ENCODE assay signal across 29 cellular contexts in genomic region chr17:82920715-82921114, GRCh38.
DNase-seq lines count a peak whose midpoint lies in the region; ATAC-seq, FAIRE-seq and TF ChIP-seq lines count a peak whose summit lies in the region.
"Had no signal": no experiment of that assay in that cellular context is flagged by ENCODE, and none has a peak within 500 bp of the region (broad histone marks: within the 10 kb centered on the region; RNA-seq: fewer than 3 reads in every experiment).

No MANE protein-coding gene starts in this region.

- H2BK15ac ChIP-seq in neuronal stem cell (ENCODE audit: low read length): no peak overlapping the region

- H4K8ac ChIP-seq in neuronal stem cell (ENCODE audit: low read depth, low read length): no peak overlapping the region

- H4K20me1 ChIP-seq in HepG2 (ENCODE audit: insufficient read depth, low read length): no peaks in the 10 kb centered on the region

- TF ChIP-seq CTCF in heart left ventricle (IDR thresholded peaks at IDR 0.05) (no peak), heart right ventricle (IDR thresholded peaks at IDR 0.05) (no peak), right lobe of liver (IDR thresholded peaks at IDR 0.05) (no peak), HepG2 (CRISPR knock-in tag; IDR thresholded peaks at IDR 0.05) (no peak), kidney (IDR thresholded peaks at IDR 0.05; ENCODE audit: borderline replicate concordance, extremely low read depth, insufficient read depth) (no peak), CD14-positive monocyte (IDR thresholded peaks at IDR 0.05) (no peak)

- no peak overlapping the region for H2BK5ac ChIP-seq in neuronal stem cell (ENCODE audit: low read length)

- H3K4me2 ChIP-seq in HepG2 (ENCODE audit: low read depth, low read length) (no peak overlapping the region), neuronal stem cell (ENCODE audit: insufficient read depth, low read length, poor library complexity, severe bottlenecking) (no peak overlapping the region)
- H3K4me2 ChIP-seq: A549; BLaER1 treated with 17β-estradiol and CSF1 and Interleukin-3, amounts not matched to agents 10 nM and 100 nM had no signal

- intact Hi-C loops in heart left ventricle (cut with DNase I) (no loop called here), heart right ventricle (cut with DNase I) (no loop called here), right lobe of liver (cut with DNase I) (no loop called here), HepG2 (cut with micrococcal nuclease; ENCODE audit: unreplicated experiment) (no loop called here), kidney (cut with DNase I) (no loop called here), CD14-positive monocyte (cut with micrococcal nuclease) (no loop called here)

- FAIRE-seq in HepG2 (lab: Jason Lieb, UNC) (no peak), kidney (lab: Jason Lieb, UNC) (no peak)
- FAIRE-seq: A549, GM12878, GM12892, GM18507, GM19239 had no signal

- peaks cover 0 to 5% (median 0%) of the 10 kb centered on the region in 12 donors for H3K4me1 ChIP-seq in heart left ventricle
- H3K4me1 ChIP-seq in heart right ventricle: peaks cover 0 to 8% (median 0%) of the 10 kb centered on the region in 9 donors
- no peaks in the 10 kb centered on the region for H3K4me1 ChIP-seq in right lobe of liver
- H3K4me1 ChIP-seq in HepG2 (ENCODE audit: insufficient read depth, low read length): peaks cover 12% of the 10 kb centered on the region
- no peaks in the 10 kb centered on the region for H3K4me1 ChIP-seq in kidney (ENCODE audit: control insufficient read depth in 1 of 2, insufficient read depth in 1 of 2, low read depth in 1 of 2, low read length in 2 of 2)
- no peaks in the 10 kb centered on the region for H3K4me1 ChIP-seq in neuronal stem cell (ENCODE audit: control insufficient read depth in 2 of 2, insufficient read depth in 1 of 2, low read depth in 1 of 2, low read length in 2 of 2)

- no peak for TF ChIP-seq EP300 in HepG2 (IDR thresholded peaks at IDR 0.05; ENCODE audit: low read depth in 2 of 2, low read length in 2 of 2)
- TF ChIP-seq EP300 in HepG2 (CRISPR knock-in tag; IDR thresholded peaks at IDR 0.05; ENCODE audit: borderline replicate concordance): no peak

- TF ChIP-seq POLR2A in heart left ventricle (IDR thresholded peaks at IDR 0.05) (no peak), right lobe of liver (IDR thresholded peaks at IDR 0.05) (no peak), HepG2 (IDR thresholded peaks at IDR 0.05; ENCODE audit: insufficient read depth in 1 of 2, low read depth in 2 of 2, low read length in 2 of 2) (no peak)

- no TSS peak for BruUV-seq in HepG2 (replicated peaks; lab: Mats Ljungman, UMichigan)

- no peak overlapping the region for H2AFZ ChIP-seq in HepG2 (ENCODE audit: low read length)
- no peak overlapping the region for H2AFZ ChIP-seq in neuronal stem cell (ENCODE audit: low read length)

- 89 to 94% (median 91%) methylated on average over 10 to 16 of the region's 16 CpGs for WGBS in heart left ventricle, 4 donors
- WGBS in heart right ventricle, 2 donors: 91 to 98% methylated on average over 15 to 16 of the region's 16 CpGs
- 100% methylated on average over 3 of the region's 16 CpGs for WGBS in right lobe of liver (ENCODE audit: insufficient coverage, low coverage, low lambda C conversion rate, missing lambda C conversion rate)
- WGBS in HepG2 (ENCODE audit: low lambda C conversion rate): 91% methylated on average over 16 of the region's 16 CpGs
- WGBS in neuronal stem cell (ENCODE audit: extremely low coverage in 2 of 2, insufficient read length in 2 of 2, insufficient replicate concordance in 1 of 2), 2 donors: no CpG with 5 or more reads among the region's 16 CpGs

- peak overlapping the region; percentile 50 for H3K14ac ChIP-seq in neuronal stem cell (ENCODE audit: low read length)

- H4K91ac ChIP-seq in neuronal stem cell (ENCODE audit: low read depth, low read length, poor library complexity): no peak overlapping the region

- no peak overlapping the region for H3K4ac ChIP-seq in neuronal stem cell (ENCODE audit: low read length)

- peaks cover 51 to 72% of the 10 kb centered on the region in 2 donors for H3K36me3 Mint-ChIP-seq in CD14-positive monocyte

- H3K9ac ChIP-seq in HepG2 (ENCODE audit: insufficient read depth, low read depth, low read length) (no peak overlapping the region), kidney (ENCODE audit: low read length in 2 of 2) (no peak overlapping the region), neuronal stem cell (ENCODE audit: low read depth, low read length, poor library complexity) (no peak overlapping the region)

- H3K79me1 ChIP-seq in neuronal stem cell (ENCODE audit: low read depth, low read length): peaks cover 14% of the 10 kb centered on the region

- peak overlapping the region; percentile 50 for H3K23ac ChIP-seq in neuronal stem cell (ENCODE audit: low read depth, low read length, poor library complexity)

- H3K9me3 ChIP-seq in heart left ventricle (no peaks in the 10 kb centered on the region), heart right ventricle (no peaks in the 10 kb centered on the region), right lobe of liver (no peaks in the 10 kb centered on the region), HepG2 (ENCODE audit: low read length) (no peaks in the 10 kb centered on the region), kidney (ENCODE audit: control insufficient read depth in 1 of 2, low read length in 2 of 2) (no peaks in the 10 kb centered on the region), neuronal stem cell (replicated peaks in 1 of 2; ENCODE audit: control insufficient read depth in 2 of 2, insufficient read depth in 1 of 2, low read depth in 1 of 2, low read length in 2 of 2) (no peaks in the 10 kb centered on the region)
- H3K9me3 ChIP-seq: A549; BLaER1 treated with 17β-estradiol and CSF1 and Interleukin-3, amounts not matched to agents 10 nM and 100 nM had no signal

- no peak for TF ChIP-seq RAD21 in HepG2 (CRISPR knock-in tag; IDR thresholded peaks at IDR 0.05)

- peak in 3 of 5 donors; percentile 7 to 24 (median 17) for DNase-seq in heart left ventricle
- DNase-seq in heart right ventricle: no peak
- peak in 2 of 3 donors; percentile 8 to 22 for DNase-seq in right lobe of liver
- no peak for DNase-seq in HepG2 (ENCODE audit: low spot score)
- peak; percentile 61 for DNase-seq in kidney
- DNase-seq in neuronal stem cell (ENCODE audit: low spot score): no peak
- no peak for DNase-seq in CD14-positive monocyte (ENCODE audit: low spot score)
- DNase-seq: AML-193; CD4-positive, alpha-beta memory T cell; CD4-positive, CD25-positive, alpha-beta regulatory T cell; CD8-positive, alpha-beta memory T cell; COR-L47; DMS 273 treated with DMSO at 0.1 percent for 48 hours; DMS153; DMS53; DMS79; DND-41; EL; GDM1 had no signal

- H2AK5ac ChIP-seq in neuronal stem cell (ENCODE audit: low read depth, low read length): no peak overlapping the region

- CTCF ChIA-PET in HepG2 (lab: Yijun Ruan, JAX; ENCODE audit: low intra/inter-chr PET ratio, low total read pairs): no interaction called here

- H3K9me3 Mint-ChIP-seq in CD14-positive monocyte: no peaks in the 10 kb centered on the region
- H3K9me3 Mint-ChIP-seq: CD4-positive, alpha-beta memory T cell; CD4-positive, CD25-positive, alpha-beta regulatory T cell; CD8-positive, alpha-beta memory T cell had no signal

- H3K36me3 ChIP-seq in heart left ventricle: peaks cover 0 to 63% (median 35%) of the 10 kb centered on the region in 9 donors
- H3K36me3 ChIP-seq in heart right ventricle: peaks cover 0 to 79% (median 20%) of the 10 kb centered on the region in 9 donors
- H3K36me3 ChIP-seq in right lobe of liver: peaks cover 0 to 4% (median 0%) of the 10 kb centered on the region in 4 donors
- peaks cover 11% of the 10 kb centered on the region in 2 experiments; a peak in 4 of 5 replicates for H3K36me3 ChIP-seq in HepG2 (replicated peaks in 1 of 2; ENCODE audit: control insufficient read depth in 1 of 2, insufficient read depth in 2 of 2, low read length in 2 of 2)
- peaks cover 0 to 4% of the 10 kb centered on the region in 2 donors for H3K36me3 ChIP-seq in kidney (ENCODE audit: control insufficient read depth in 1 of 2, insufficient read depth in 2 of 2, low read length in 2 of 2)
- H3K36me3 ChIP-seq in neuronal stem cell (replicated peaks in 1 of 2; ENCODE audit: control insufficient read depth in 2 of 2, insufficient read depth in 2 of 2, low read length in 2 of 2): peaks cover 12 to 70% of the 10 kb centered on the region in 2 donors

- POLR2A ChIA-PET in HepG2 (lab: Yijun Ruan, JAX): no interaction called here

- H2BK120ac ChIP-seq in neuronal stem cell (ENCODE audit: low read depth, low read length): no peak overlapping the region

- in situ Hi-C loops in HepG2 (cut with HindIII; ENCODE audit: extremely low pct_ligation_motif_present, low pct_unique_long_range_greater_than_20kb): no loop called here

- no peaks in the 10 kb centered on the region for H3K79me2 ChIP-seq in HepG2 (ENCODE audit: insufficient read depth, low read length)

- H3K18ac ChIP-seq in neuronal stem cell (ENCODE audit: low read length): no peak overlapping the region

- no peak overlapping the region for H2BK12ac ChIP-seq in neuronal stem cell (ENCODE audit: low read length)

- H3K27ac ChIP-seq in heart left ventricle: no peak overlapping the region
- no peak overlapping the region for H3K27ac ChIP-seq in heart right ventricle
- no peak overlapping the region for H3K27ac ChIP-seq in right lobe of liver
- H3K27ac ChIP-seq in HepG2 (ENCODE audit: extremely low read length, insufficient read depth, low read length): no peak overlapping the region
- no peak overlapping the region for H3K27ac ChIP-seq in kidney (ENCODE audit: low read depth in 2 of 2, low read length in 2 of 2)
- H3K27ac ChIP-seq in neuronal stem cell (replicated peaks; ENCODE audit: low read length): no peak overlapping the region
- H3K27ac ChIP-seq: 22Rv1, A549, C4-2B had no signal

- H3K27me3 ChIP-seq in heart left ventricle: no peaks in the 10 kb centered on the region
- no peaks in the 10 kb centered on the region for H3K27me3 ChIP-seq in heart right ventricle
- no peaks in the 10 kb centered on the region for H3K27me3 ChIP-seq in right lobe of liver
- H3K27me3 ChIP-seq in HepG2 (ENCODE audit: control insufficient read depth in 1 of 2, insufficient read depth in 2 of 2, low read length in 2 of 2): no peaks in the 10 kb centered on the region
- no peaks in the 10 kb centered on the region for H3K27me3 ChIP-seq in neuronal stem cell (ENCODE audit: control insufficient read depth in 3 of 3, insufficient read depth in 3 of 3, low read depth in 1 of 3, low read length in 3 of 3)

- H3K4me3 Mint-ChIP-seq in CD14-positive monocyte: no peak overlapping the region
- H3K4me3 Mint-ChIP-seq: B cell; CD4-positive, alpha-beta memory T cell; CD4-positive, CD25-positive, alpha-beta regulatory T cell; CD8-positive, alpha-beta memory T cell had no signal

- no peak overlapping the region for H3K4me3 ChIP-seq in heart left ventricle
- no peak overlapping the region for H3K4me3 ChIP-seq in heart right ventricle
- no peak overlapping the region for H3K4me3 ChIP-seq in right lobe of liver
- no peak overlapping the region for H3K4me3 ChIP-seq in HepG2 (replicated peaks in 1 of 3; ENCODE audit: insufficient read depth in 1 of 3, low read depth in 2 of 3, low read length in 3 of 3)
- H3K4me3 ChIP-seq in kidney (ENCODE audit: low read length in 2 of 2): no peak overlapping the region
- no peak overlapping the region for H3K4me3 ChIP-seq in neuronal stem cell (ENCODE audit: low read length in 2 of 2)
- H3K4me3 ChIP-seq: A549; BLaER1 treated with 17β-estradiol and CSF1 and Interleukin-3, amounts not matched to agents 10 nM and 100 nM; GM12878 had no signal

- H3K27me3 Mint-ChIP-seq in CD14-positive monocyte (ENCODE audit: low read depth in 3 of 3): peaks cover 0 to 2% (median 1%) of the 10 kb centered on the region in 3 donors
- H3K27me3 Mint-ChIP-seq: B cell; CD4-positive, alpha-beta memory T cell; CD4-positive, CD25-positive, alpha-beta regulatory T cell; CD8-positive, alpha-beta memory T cell had no signal

- peaks cover 7% of the 10 kb centered on the region for H3K4me1 Mint-ChIP-seq in CD14-positive monocyte

- no peak overlapping the region for H3K27ac Mint-ChIP-seq in CD14-positive monocyte
- H3K27ac Mint-ChIP-seq: B cell had no signal

- no peak for ATAC-seq in heart left ventricle
- ATAC-seq in heart right ventricle: no peak
- no peak for ATAC-seq in right lobe of liver
- ATAC-seq in HepG2: no peak
- ATAC-seq in GM18520 (IDR thresholded peaks at IDR 0.05; ENCODE audit: unreplicated experiment): no peak
- ATAC-seq: A549, GM12878 had no signal

Comparison
In these comparisons a context has a peak if more than half of its experiments do, and no peak if none do; other contexts are left out.
1. DNase-seq: peak in heart left ventricle (3 of 5), right lobe of liver (2 of 3) and kidney (single experiment); none in heart right ventricle (0 of 2), HepG2 (single experiment), neuronal stem cell (single experiment) and CD14-positive monocyte (single experiment).